In genomic region chr5:68251386-68251785, GRCh38 we compare ENCODE assay signal across 9 cellular contexts. TPM values are rescaled to one million over a fixed set of nuclear protein-coding genes. Genes with fewer than 3 reads are reported as not detected.
DNase-seq lines count a peak whose midpoint lies in the region; ATAC-seq and TF ChIP-seq lines count a peak whose summit lies in the region.
"Had no signal": no experiment of that assay in that cellular context is flagged by ENCODE, and none has a peak within 500 bp of the region (broad histone marks: within the 10 kb centered on the region; RNA-seq: fewer than 3 reads in every experiment).

No MANE protein-coding gene starts in this region.

- peaks cover 11 to 43% of the 10 kb centered on the region in 2 donors for H3K4me1 ChIP-seq in lung (ENCODE audit: control insufficient read depth in 2 of 2, insufficient read depth in 2 of 2, low read length in 2 of 2)

- no peaks in the 10 kb centered on the region for H3K36me3 Mint-ChIP-seq in stimulated activated memory B cell treated with anti-CD40 and anti-IgM and Interleukin-4, amounts not matched to agents 10 μg/mL and 1 μg/mL and 100 μg/mL, for 72 hours

- peaks cover 64% of the 10 kb centered on the region for H3K4me1 Mint-ChIP-seq in stimulated activated memory B cell treated with anti-CD40 and anti-IgM and Interleukin-4, amounts not matched to agents 10 μg/mL and 1 μg/mL and 100 μg/mL, for 72 hours

- ATAC-seq in lung (ENCODE audit: insufficient read depth, low FRiP score) (no peak), GM21529 (IDR thresholded peaks at IDR 0.05; ENCODE audit: unreplicated experiment) (no peak), GM21825 (IDR thresholded peaks at IDR 0.05; ENCODE audit: unreplicated experiment) (no peak)
- no peak for ATAC-seq in stimulated activated memory B cell treated with anti-CD40 and anti-IgM and Interleukin-4, amounts not matched to agents 10 μg/mL and 1 μg/mL and 100 μg/mL, for 72 hours
- ATAC-seq: HCT116 had no signal

- TF ChIP-seq CTCF in lung (IDR thresholded peaks at IDR 0.05; ENCODE audit: control extremely low read depth, extremely low read depth): no peak

- H3K27ac Mint-ChIP-seq in stimulated activated memory B cell treated with anti-CD40 and anti-IgM and Interleukin-4, amounts not matched to agents 10 μg/mL and 1 μg/mL and 100 μg/mL, for 72 hours: peak overlapping the region; percentile 56

- H3K4me3 ChIP-seq in lung: no peak overlapping the region

- H3K27ac ChIP-seq in lung (ENCODE audit: low read depth in 1 of 2, low read length in 1 of 2): peak overlapping the region; percentile 83 to 87

- H3K9me3 ChIP-seq in lung (ENCODE audit: control insufficient read depth in 2 of 2, insufficient read depth in 1 of 2, low read length in 1 of 2): no peaks in the 10 kb centered on the region

- no peaks in the 10 kb centered on the region for H3K27me3 Mint-ChIP-seq in stimulated activated memory B cell treated with anti-CD40 and anti-IgM and Interleukin-4, amounts not matched to agents 10 μg/mL and 1 μg/mL and 100 μg/mL, for 72 hours

- 18 to 22% methylated on average over 4 of the region's 4 CpGs for WGBS in lung, 2 donors

- H3K36me3 ChIP-seq in lung (ENCODE audit: control insufficient read depth in 2 of 2, insufficient read depth in 2 of 2, low read length in 2 of 2): no peaks in the 10 kb centered on the region

- no peak overlapping the region for H3K4me3 Mint-ChIP-seq in stimulated activated memory B cell treated with anti-CD40 and anti-IgM and Interleukin-4, amounts not matched to agents 10 μg/mL and 1 μg/mL and 100 μg/mL, for 72 hours

- H3K9me3 Mint-ChIP-seq in stimulated activated memory B cell treated with anti-CD40 and anti-IgM and Interleukin-4, amounts not matched to agents 10 μg/mL and 1 μg/mL and 100 μg/mL, for 72 hours: no peaks in the 10 kb centered on the region

- DNase-seq in RPMI7951 (ENCODE audit: low read depth) (peak; percentile 64), lung (ENCODE audit: low spot score) (no peak), NCI-H2081 (lab: John Stamatoyannopoulos, UW) (no peak), GM19238 (ENCODE audit: insufficient read length, low spot score) (no peak)
- DNase-seq in activated naive CD4-positive, alpha-beta T cell treated with anti-CD3 and anti-CD28 coated beads, Interleukin-2, amount 50 U/mL, for 16 hours: peak; percentile 72

- H3K27me3 ChIP-seq in lung (ENCODE audit: control insufficient read depth, insufficient read depth): no peaks in the 10 kb centered on the region

RNA-seq across cellular contexts. Expression of gene PIK3R1, which starts 35.8 kb away (rescaled TPM):
- 19.5 and 24.5 TPM in 2 replicates for total RNA-seq in RPMI7951 (2014; rRNA removed; shearing (Covaris generic))
- 100 to 1,000 TPM; 128 to 222 TPM for total RNA-seq in lung
- polyA plus RNA-seq in lung: 10 to 100 TPM in 1 of 2 donors, 1 to 10 TPM in 1; 6.8 to 21.3 TPM

Comparison
In these comparisons a context has a peak if more than half of its experiments do, and no peak if none do; other contexts are left out.
1. DNase-seq: peak in RPMI7951 (single experiment) and activated naive CD4-positive, alpha-beta T cell treated with anti-CD3 and anti-CD28 coated beads, Interleukin-2, amount 50 U/mL, for 16 hours (single experiment); none in lung (single experiment), NCI-H2081 (0 of 2) and GM19238 (single experiment).